11 cellular contexts compared by ENCODE assay signal in genomic region chr12:51887476-51888315, GRCh38. TPM values are rescaled to one million over a fixed set of nuclear protein-coding genes. Genes with fewer than 3 reads are reported as not detected.
A peak's percentile ranks its signal among the peaks of the same experiment; 100 is the strongest.
DNase-seq lines count a peak whose midpoint lies in the region; ATAC-seq, FAIRE-seq and TF ChIP-seq lines count a peak whose summit lies in the region.
"Had no signal": no experiment of that assay in that cellular context is flagged by ENCODE, and none has a peak within 500 bp of the region (broad histone marks: within the 10 kb centered on the region; RNA-seq: fewer than 3 reads in every experiment).

A gene with protein sequence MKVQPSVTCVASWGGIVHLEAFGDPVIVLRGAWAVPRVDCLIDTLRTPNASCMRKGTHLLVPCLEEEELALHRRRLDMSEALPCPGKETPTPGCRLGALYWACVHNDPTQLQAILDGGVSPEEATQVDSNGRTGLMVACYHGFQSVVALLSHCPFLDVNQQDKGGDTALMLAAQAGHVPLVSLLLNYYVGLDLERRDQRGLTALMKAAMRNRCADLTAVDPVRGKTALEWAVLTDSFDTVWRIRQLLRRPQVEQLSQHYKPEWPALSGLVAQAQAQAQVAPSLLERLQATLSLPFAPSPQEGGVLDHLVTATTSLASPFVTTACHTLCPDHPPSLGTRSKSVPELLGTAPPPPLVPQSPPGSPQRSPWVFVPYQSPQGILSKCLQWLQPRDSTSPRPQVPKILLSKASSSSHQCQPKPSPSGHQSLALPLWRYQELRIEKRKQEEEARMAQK (plus strand): TSS chr12:51888103. CDS start chr12:51888187, 84 bp downstream.

- H3K4me3 ChIP-seq in K562, result peak within 1 kb of the TSS; percentile 17; the same call in 1 of the 2 replicates
- peak within 1 kb of the TSS in 1 of 2 donors; percentile 32 for H3K4me3 ChIP-seq in testis

- H3K36me3 Mint-ChIP-seq in activated CD8-positive, alpha-beta T cell treated with anti-CD3 and anti-CD28 coated beads for 36 hours (ENCODE audit: low read depth), result no peaks in the 10 kb centered on the region
- H3K36me3 Mint-ChIP-seq in activated CD8-positive, alpha-beta T cell treated with anti-CD3 and anti-CD28 coated beads, Interleukin-2, amount 10 ng/mL, durations not matched to agents 7 days and 5 days (ENCODE audit: low read depth), result no peaks in the 10 kb centered on the region

- no peak within 1 kb of the TSS for H3K27ac Mint-ChIP-seq in activated CD8-positive, alpha-beta T cell treated with anti-CD3 and anti-CD28 coated beads for 36 hours
- H3K27ac Mint-ChIP-seq in activated CD8-positive, alpha-beta T cell treated with anti-CD3 and anti-CD28 coated beads, Interleukin-2, amount 10 ng/mL, durations not matched to agents 7 days and 5 days, result no peak within 1 kb of the TSS

- 55% methylated on average over 32 of the region's 41 CpGs for WGBS in K562 (ENCODE audit: insufficient coverage, low coverage, missing lambda C conversion rate)
- 41 to 44% methylated on average over 15 to 37 of the region's 41 CpGs for WGBS in testis, 2 donors

- no peak within 1 kb of the TSS for H3K4me3 Mint-ChIP-seq in activated CD8-positive, alpha-beta T cell treated with anti-CD3 and anti-CD28 coated beads for 36 hours
- H3K4me3 Mint-ChIP-seq in activated CD8-positive, alpha-beta T cell treated with anti-CD3 and anti-CD28 coated beads, Interleukin-2, amount 10 ng/mL, durations not matched to agents 7 days and 5 days, result no peak within 1 kb of the TSS

- H3K36me3 ChIP-seq in K562 (ENCODE audit: control insufficient read depth, insufficient read depth, low read length), result no peaks in the 10 kb centered on the region
- no peaks in the 10 kb centered on the region for H3K36me3 ChIP-seq in testis (ENCODE audit: low read depth, missing control alignments)

- H3K9me3 Mint-ChIP-seq in activated CD8-positive, alpha-beta T cell treated with anti-CD3 and anti-CD28 coated beads for 36 hours, result peaks cover 7% of the 10 kb centered on the region
- H3K9me3 Mint-ChIP-seq in activated CD8-positive, alpha-beta T cell treated with anti-CD3 and anti-CD28 coated beads, Interleukin-2, amount 10 ng/mL, durations not matched to agents 7 days and 5 days (ENCODE audit: insufficient read depth), result no peaks in the 10 kb centered on the region

- no peak for TF ChIP-seq RAD21 in K562 (CRISPR knock-in tag; conservative IDR thresholded peaks at IDR 0.05 in 1 of 2, IDR thresholded peaks at IDR 0.05 in 1 of 2)

- H3K4me2 ChIP-seq in K562 (ENCODE audit: insufficient read depth, low read length), result peak within 1 kb of the TSS; percentile 39

- no peak for FAIRE-seq in K562 (lab: Jason Lieb, UNC)
- FAIRE-seq: urothelium cell line had no signal

- H3K79me2 ChIP-seq in K562 (ENCODE audit: control insufficient read depth, insufficient read depth, low read length), result no peaks in the 10 kb centered on the region

- TF ChIP-seq CTCF in activated CD8-positive, alpha-beta T cell treated with anti-CD3 and anti-CD28 coated beads for 36 hours (IDR thresholded peaks at IDR 0.05), result no peak
- TF ChIP-seq CTCF in K562 (IDR thresholded peaks at IDR 0.05 in 2 of 3, conservative IDR thresholded peaks at IDR 0.05 in 1 of 3; ENCODE audit: insufficient read depth in 2 of 3, low read depth in 1 of 3, low read length in 3 of 3), result no peak
- TF ChIP-seq CTCF in testis (IDR thresholded peaks at IDR 0.05), result no peak
- TF ChIP-seq CTCF in RWPE1 (conservative IDR thresholded peaks at IDR 0.05; ENCODE audit: low read depth), result no peak

- H3K9ac ChIP-seq in K562 (ENCODE audit: insufficient read depth in 1 of 2, low read depth in 2 of 2, low read length in 2 of 2), result peak within 1 kb of the TSS in 1 of 2 experiments; percentile 68; a peak in 1 of 4 replicates

- peak; percentile 46 for ATAC-seq in activated CD8-positive, alpha-beta T cell treated with anti-CD3 and anti-CD28 coated beads for 36 hours
- ATAC-seq in activated CD8-positive, alpha-beta T cell treated with anti-CD3 and anti-CD28 coated beads, Interleukin-2, amount 10 ng/mL, durations not matched to agents 7 days and 5 days, result no peak
- peak; percentile 89 for ATAC-seq in K562
- no peak for ATAC-seq in HG02938 (IDR thresholded peaks at IDR 0.05; ENCODE audit: unreplicated experiment)

- peak within 1 kb of the TSS; percentile 8; the same call in 1 of the 2 replicates for H2AFZ ChIP-seq in K562 (ENCODE audit: low read depth, low read length)

- TF ChIP-seq POLR2A in K562 (conservative IDR thresholded peaks at IDR 0.05), result no peak
- no peak for TF ChIP-seq POLR2A in testis (IDR thresholded peaks at IDR 0.05)

- POLR2A ChIA-PET in activated CD8-positive, alpha-beta T cell treated with anti-CD3 and anti-CD28 coated beads for 36 hours (lab: Charles Lee), result interaction anchor here (2.0 kb wide), 1 partner anchor 67 kb away, joined by 7 read pairs; no protein-coding TSS in a partner anchor
- POLR2A ChIA-PET in activated CD8-positive, alpha-beta T cell treated with anti-CD3 and anti-CD28 coated beads, Interleukin-2, amount 10 ng/mL, durations not matched to agents 7 days and 5 days (lab: Charles Lee), result no interaction called here
- POLR2A ChIA-PET in K562 (lab: Yijun Ruan, JAX) (interaction anchor here (0.6 to 0.9 kb wide), 2 partner anchors 16 to 360 kb away, joined by 3 to 4 read pairs; no protein-coding TSS in a partner anchor), RWPE1 (lab: Yijun Ruan, JAX; ENCODE audit: low non-redundant PET) (no interaction called here)

- CTCF ChIA-PET in activated CD8-positive, alpha-beta T cell treated with anti-CD3 and anti-CD28 coated beads for 36 hours (lab: Charles Lee), result no interaction called here
- CTCF ChIA-PET in activated CD8-positive, alpha-beta T cell treated with anti-CD3 and anti-CD28 coated beads, Interleukin-2, amount 10 ng/mL, durations not matched to agents 7 days and 5 days (lab: Charles Lee), result interaction anchor here (1.0 to 1.8 kb wide), 2 partner anchors 67 to 83 kb away, joined by 5 to 7 read pairs; no protein-coding TSS in a partner anchor
- CTCF ChIA-PET in K562 (lab: Yijun Ruan, JAX; ENCODE audit: low intra/inter-chr PET ratio), result interaction anchor here (0.5 to 0.7 kb wide), 3 partner anchors 15 to 696 kb away, joined by 3 read pairs; no protein-coding TSS in a partner anchor
- CTCF ChIA-PET in RWPE1 (lab: Yijun Ruan, JAX), result interaction anchor here (1.0 kb wide), 2 partner anchors 12 to 136 kb away, joined by 3 to 4 read pairs; no protein-coding TSS in a partner anchor

- peaks cover 15% of the 10 kb centered on the region for H3K4me1 Mint-ChIP-seq in activated CD8-positive, alpha-beta T cell treated with anti-CD3 and anti-CD28 coated beads for 36 hours (ENCODE audit: low read depth)
- peaks cover 17% of the 10 kb centered on the region for H3K4me1 Mint-ChIP-seq in activated CD8-positive, alpha-beta T cell treated with anti-CD3 and anti-CD28 coated beads, Interleukin-2, amount 10 ng/mL, durations not matched to agents 7 days and 5 days (ENCODE audit: low read depth)

- in situ Hi-C loops in K562 (cut with MboI), result no loop called here

- no TSS peak for BruUV-seq in K562 (replicated peaks; lab: Mats Ljungman, UMichigan)

- peaks cover 1% of the 10 kb centered on the region for H3K27me3 Mint-ChIP-seq in activated CD8-positive, alpha-beta T cell treated with anti-CD3 and anti-CD28 coated beads for 36 hours
- H3K27me3 Mint-ChIP-seq in activated CD8-positive, alpha-beta T cell treated with anti-CD3 and anti-CD28 coated beads, Interleukin-2, amount 10 ng/mL, durations not matched to agents 7 days and 5 days (ENCODE audit: low read depth), result peaks cover 3% of the 10 kb centered on the region

- peak; percentile 46 for DNase-seq in activated CD8-positive, alpha-beta T cell treated with anti-CD3 and anti-CD28 coated beads for 36 hours
- no peak for DNase-seq in activated CD8-positive, alpha-beta T cell treated with anti-CD3 and anti-CD28 coated beads, Interleukin-2, amount 10 ng/mL, durations not matched to agents 7 days and 5 days
- DNase-seq in K562 (ENCODE audit: extremely low read depth in 1 of 4, low spot score in 3 of 4) (peak; percentile 73 to 88 (median 80)), iris pigment epithelial cell (ENCODE audit: low read depth) (peak; percentile 34), testis (peak; percentile 65), SK-N-DZ (ENCODE audit: low spot score) (no peak), RWPE1 (ENCODE audit: low spot score) (no peak)
- DNase-seq: activated T-cell treated with anti-CD3 and anti-CD28 coated beads for 4 hours, NCI-H1930 had no signal

- H3K27ac ChIP-seq in K562 (ENCODE audit: extremely low read depth, low read depth, low read length) (no peak within 1 kb of the TSS), testis (no peak within 1 kb of the TSS), RWPE1 (no peak within 1 kb of the TSS)

- no peaks in the 10 kb centered on the region for H4K20me1 ChIP-seq in K562 (replicated peaks; ENCODE audit: control insufficient read depth, insufficient read depth, low read length)

- intact Hi-C loops in activated CD8-positive, alpha-beta T cell treated with anti-CD3 and anti-CD28 coated beads for 36 hours (cut with micrococcal nuclease), result no loop called here
- intact Hi-C loops in K562 (cut with micrococcal nuclease) (no loop called here), testis (cut with DNase I; ENCODE audit: low total_unique reads) (no loop called here)

- H3K9me1 ChIP-seq in K562 (ENCODE audit: control insufficient read depth, insufficient read depth, low read length), result no peaks in the 10 kb centered on the region

- TF ChIP-seq EP300 in K562 (IDR thresholded peaks at IDR 0.05; ENCODE audit: low read length), result no peak

- H3K9me3 ChIP-seq in K562 (replicated peaks; ENCODE audit: control insufficient read depth, insufficient read depth, low read depth, low read length), result 0 out of 2 replicates have a peak, but pooled peaks cover 2% of the 10 kb centered on the region
- no peaks in the 10 kb centered on the region for H3K9me3 ChIP-seq in testis

- no peaks in the 10 kb centered on the region for H3K27me3 ChIP-seq in K562 (ENCODE audit: control insufficient read depth in 2 of 2, insufficient read depth in 2 of 2, low read length in 2 of 2)
- H3K27me3 ChIP-seq in testis, result no peaks in the 10 kb centered on the region

- H3K4me1 ChIP-seq in K562 (replicated peaks in 1 of 2; ENCODE audit: control insufficient read depth in 2 of 2, insufficient read depth in 2 of 2, low read length in 2 of 2) (peaks cover 30 to 31% of the 10 kb centered on the region in 2 experiments), testis (no peaks in the 10 kb centered on the region)

RNA-seq across cellular contexts. Expression of the gene that starts here (rescaled TPM):
- total RNA-seq in activated CD8-positive, alpha-beta T cell treated with anti-CD3 and anti-CD28 coated beads for 36 hours, result not detected
- total RNA-seq in activated CD8-positive, alpha-beta T cell treated with anti-CD3 and anti-CD28 coated beads, Interleukin-2, amount 10 ng/mL, durations not matched to agents 7 days and 5 days, result not detected
- total RNA-seq in K562 (2011; cell fraction: chromatin; rRNA removed; ENCODE audit: low replicate concordance), result 0.21 and 0.51 TPM in 2 replicates
- 0.39 and 0.50 TPM in 2 replicates for total RNA-seq in K562 (2011; cell fraction: nucleolus; rRNA removed)
- total RNA-seq in K562 (2011; cell fraction: nucleoplasm; rRNA removed), result 0.31 and 0.37 TPM in 2 replicates
- total RNA-seq in K562 (2014; rRNA removed) (not detected in 2 replicates), K562 (2014; rRNA removed; fragmentation: Illumina TruSeq; extraction: Trizol) (0.07 and 0.10 TPM in 2 replicates), K562 (2015; rRNA removed; fragmentation: Illumina TruSeq; extraction: Trizol) (0.11 and 0.23 TPM in 2 replicates), K562 (2021) (0.20 TPM in 1 of 2 replicates, not detected in the other), testis (under 1 TPM in 1 of 2 donors, not detected in 1; 0.68 TPM)
- polyA plus RNA-seq in K562 (2011; rRNA removed) (0.06 and 0.08 TPM in 2 replicates), K562 (2014; fragmentation: Illumina TruSeq; extraction: Trizol) (0.04 TPM in 1 of 2 replicates, not detected in the other), K562 (2014; fragmentation: Nextera tagmentation; extraction: Ambion mirVana) (not detected), K562 (2014; rRNA removed) (0.11 TPM in 1 of 2 replicates, not detected in the other), testis (ENCODE audit: insufficient read depth, low read depth, low replicate concordance) (0.25 TPM)
- 0.04 TPM in 1 of 2 replicates, not detected in the other for polyA plus RNA-seq in K562 (2011; cell fraction: cytosol; rRNA removed)
- 0.18 and 0.47 TPM in 2 replicates for polyA plus RNA-seq in K562 (2011; cell fraction: nucleus; rRNA removed)
- polyA plus RNA-seq in K562 (2012), result 0.17 and 3.1 TPM in 2 replicates
- polyA minus RNA-seq in K562 (2011; rRNA and poly(A)+ RNA removed), result not detected in 2 replicates
- not detected in 2 replicates for polyA minus RNA-seq in K562 (2011; cell fraction: cytosol; rRNA and poly(A)+ RNA removed)
- 0.27 and 0.44 TPM in 2 replicates for polyA minus RNA-seq in K562 (2011; cell fraction: nucleus; rRNA and poly(A)+ RNA removed)
- 0.15 TPM in 1 of 2 replicates, not detected in the other for polyA plus RNA-seq in SK-N-DZ (2014; cell fraction: cytosol; rRNA removed)
- polyA plus RNA-seq in SK-N-DZ (2014; cell fraction: nucleus; rRNA removed), result 0.27 TPM in 1 of 2 replicates, not detected in the other

Comparison
In these comparisons a context has a peak if more than half of its experiments do, and no peak if none do; other contexts are left out.
1. POLR2A ChIA-PET loops: an anchor here in activated CD8-positive, alpha-beta T cell treated with anti-CD3 and anti-CD28 coated beads for 36 hours (2.0 kb wide) and K562 (0.6 to 0.9 kb wide); none called in activated CD8-positive, alpha-beta T cell treated with anti-CD3 and anti-CD28 coated beads, Interleukin-2, amount 10 ng/mL, durations not matched to agents 7 days and 5 days and RWPE1.
2. Peak in DNase-seq and ATAC-seq in activated CD8-positive, alpha-beta T cell treated with anti-CD3 and anti-CD28 coated beads for 36 hours; RNA of the gene not detected or under 1 TPM.
3. Peak in DNase-seq in testis; RNA of the gene not detected or under 1 TPM.
4. DNase-seq: peak in K562 (4 of 4) and iris pigment epithelial cell (single experiment); none in activated CD8-positive, alpha-beta T cell treated with anti-CD3 and anti-CD28 coated beads, Interleukin-2, amount 10 ng/mL, durations not matched to agents 7 days and 5 days (single experiment), SK-N-DZ (single experiment) and RWPE1 (single experiment).